In genomic region chrX:103877571-103877970, GRCh38 we compare ENCODE assay signal across 2 cellular contexts.
TF ChIP-seq lines count a peak whose summit lies in the region.

No MANE protein-coding gene starts in this region.

TF ChIP-seq in HCT116, 20 proteins besides CTCF, POLR2A, EP300 and RAD21:
- TF ChIP-seq ZFX (IDR thresholded peaks at IDR 0.05) (no peak), SRF (IDR thresholded peaks at IDR 0.05; ENCODE audit: low read depth) (no peak), EGR1 (IDR thresholded peaks at IDR 0.05; ENCODE audit: low read depth) (no peak), FOSL1 (IDR thresholded peaks at IDR 0.05; ENCODE audit: low read depth) (peak; percentile 22; the same call in 1 of the 2 replicates)

TF ChIP-seq in HepG2, 621 proteins besides CTCF, POLR2A, EP300 and RAD21:
- TF ChIP-seq NCOR1 (IDR thresholded peaks at IDR 0.05; ENCODE audit: borderline replicate concordance, low read length) (no peak), HDAC6 (IDR thresholded peaks at IDR 0.05; ENCODE audit: low read depth, low read length) (no peak), ZNF20 (CRISPR knock-in tag; IDR thresholded peaks at IDR 0.05) (no peak), ZNF773 (CRISPR knock-in tag; IDR thresholded peaks at IDR 0.05; ENCODE audit: borderline replicate concordance) (no peak), SNAPC2 (CRISPR knock-in tag; IDR thresholded peaks at IDR 0.05) (no peak), PREB (CRISPR knock-in tag; IDR thresholded peaks at IDR 0.05) (no peak), AKAP8 (CRISPR knock-in tag; IDR thresholded peaks at IDR 0.05) (no peak), ZNF207 (IDR thresholded peaks at IDR 0.05; ENCODE audit: borderline replicate concordance) (no peak), THRA (CRISPR knock-in tag; IDR thresholded peaks at IDR 0.05; ENCODE audit: borderline replicate concordance) (no peak)
TF ChIP-seq in HepG2: peak in this region for 0.
